Comparison of ENCODE assay signal across 8 cellular contexts in genomic region chr17:81392909-81393654, GRCh38. TPM values are rescaled to one million over a fixed set of nuclear protein-coding genes. Genes with fewer than 3 reads are reported as not detected.
DNase-seq lines count a peak whose midpoint lies in the region; ATAC-seq and TF ChIP-seq lines count a peak whose summit lies in the region.

No MANE protein-coding gene starts in this region.

- no peak overlapping the region for H2AFZ ChIP-seq in neuron (ENCODE audit: low read depth, low read length)

- H3K4me3 ChIP-seq in epithelial cell of proximal tubule (ENCODE audit: low read depth, low read length) = peak overlapping the region; percentile 74
- peak overlapping the region; percentile 69 for H3K4me3 ChIP-seq in neuron (ENCODE audit: low read length)

- DNase-seq in Caki2 (ENCODE audit: low read depth) (peak; percentile 28), NCI-H82 (lab: John Stamatoyannopoulos, UW) (peak; percentile 94), epithelial cell of proximal tubule (ENCODE audit: low read depth) (no peak), COLO829 (ENCODE audit: low spot score) (no peak)
- no peak for DNase-seq in activated naive CD4-positive, alpha-beta T cell (lab: John Stamatoyannopoulos, UW)

- no peak for ATAC-seq in GM18502 (IDR thresholded peaks at IDR 0.05; ENCODE audit: poor library complexity, unreplicated experiment)
- no peak for ATAC-seq in GM18498 (IDR thresholded peaks at IDR 0.05; ENCODE audit: unreplicated experiment)

- H3K27me3 ChIP-seq in neuron (ENCODE audit: insufficient read depth, low read length) = no peaks in the 10 kb centered on the region

- H3K4me1 ChIP-seq in neuron (ENCODE audit: insufficient read depth, low read length) = peaks cover 60% of the 10 kb centered on the region

- in situ Hi-C loops in Caki2 (cut with HindIII; ENCODE audit: low pct_unique_long_range_greater_than_20kb, low sequenced_read_pairs) = no loop called here

- no peak for TF ChIP-seq CTCF in epithelial cell of proximal tubule (conservative IDR thresholded peaks at IDR 0.05; ENCODE audit: low read depth, low read length)

- peaks cover 4% of the 10 kb centered on the region for H3K36me3 ChIP-seq in neuron (ENCODE audit: insufficient read depth, low read length)

- H3K9me3 ChIP-seq in neuron (ENCODE audit: low read length) = no peaks in the 10 kb centered on the region

RNA-seq across cellular contexts. Expression of gene BAHCC1, which starts 2.2 kb away (rescaled TPM):
- 4.4 and 11.9 TPM in 2 replicates for total RNA-seq in Caki2 (2014; rRNA removed; shearing (Covaris generic); ENCODE audit: low replicate concordance)
- 4.8 and 6.2 TPM in 2 replicates for total RNA-seq in epithelial cell of proximal tubule

Comparison
In these comparisons a context has a peak if more than half of its experiments do, and no peak if none do; other contexts are left out.
1. DNase-seq: peak in Caki2 (single experiment) and NCI-H82 (single experiment); none in epithelial cell of proximal tubule (single experiment), COLO829 (single experiment) and activated naive CD4-positive, alpha-beta T cell (0 of 4).